Comparison of ENCODE assay signal across 9 cellular contexts in genomic region chr9:16828335-16829281, GRCh38. TPM values are rescaled to one million over a fixed set of nuclear protein-coding genes. Genes with fewer than 3 reads are reported as not detected.
DNase-seq lines count a peak whose midpoint lies in the region; ATAC-seq, FAIRE-seq and TF ChIP-seq lines count a peak whose summit lies in the region.
"Had no signal": no experiment of that assay in that cellular context is flagged by ENCODE, and none has a peak within 500 bp of the region (broad histone marks: within the 10 kb centered on the region; RNA-seq: fewer than 3 reads in every experiment).

No MANE protein-coding gene starts in this region.

- H3K9me3 Mint-ChIP-seq in chondrocyte (ENCODE audit: low read depth) = no peaks in the 10 kb centered on the region
- H3K9me3 Mint-ChIP-seq in activated CD4-positive, alpha-beta T cell treated with anti-CD3 and anti-CD28 coated beads for 36 hours (ENCODE audit: low read depth) = peaks cover 6% of the 10 kb centered on the region

- H3K36me3 ChIP-seq in HEK293 (ENCODE audit: control insufficient read depth in 2 of 2, insufficient read depth in 1 of 2, low read length in 2 of 2) (no peaks in the 10 kb centered on the region), keratinocyte (ENCODE audit: control insufficient read depth in 2 of 2, extremely low read depth in 1 of 2, insufficient read depth in 2 of 2, low read length in 2 of 2) (no peaks in the 10 kb centered on the region), smooth muscle cell (ENCODE audit: low read depth) (no peaks in the 10 kb centered on the region)

- H4K20me1 ChIP-seq in keratinocyte (ENCODE audit: control insufficient read depth, extremely low read depth, insufficient read depth, low read length) = no peaks in the 10 kb centered on the region
- H4K20me1 ChIP-seq in smooth muscle cell (ENCODE audit: low read depth) = no peaks in the 10 kb centered on the region

- 4% methylated on average over 26 of the region's 30 CpGs for WGBS in smooth muscle cell (ENCODE audit: low lambda C conversion rate)

- intact Hi-C loops in activated CD4-positive, alpha-beta T cell treated with anti-CD3 and anti-CD28 coated beads for 36 hours (cut with DNase I, micrococcal nuclease) = loop anchor here in 1 of 2 experiments (5.0 kb wide), 1 partner anchor 49 kb away; no protein-coding TSS in a partner anchor

- H3K4me1 Mint-ChIP-seq in chondrocyte (ENCODE audit: low read depth) = peaks cover 71% of the 10 kb centered on the region
- H3K4me1 Mint-ChIP-seq in activated CD4-positive, alpha-beta T cell treated with anti-CD3 and anti-CD28 coated beads for 36 hours = no peaks in the 10 kb centered on the region

- dilution Hi-C loops in keratinocyte (cut with MboI; ENCODE audit: extremely low pct_ligation_motif_present, low sequenced_read_pairs) = no loop called here

- CTCF ChIA-PET in HEK293 (lab: Yijun Ruan, JAX) = no interaction called here
- CTCF ChIA-PET in activated CD4-positive, alpha-beta T cell treated with anti-CD3 and anti-CD28 coated beads for 36 hours (lab: Charles Lee) = no interaction called here

- H3K4me2 ChIP-seq in keratinocyte (ENCODE audit: control insufficient read depth, extremely low read depth, insufficient read depth, low read depth, low read length) (peak overlapping the region; percentile 60), smooth muscle cell (peak overlapping the region; percentile 80)

- no peaks in the 10 kb centered on the region for H3K79me2 ChIP-seq in keratinocyte (ENCODE audit: control insufficient read depth, insufficient read depth, low read length)
- H3K79me2 ChIP-seq in smooth muscle cell (ENCODE audit: low read depth) = peaks cover 11% of the 10 kb centered on the region

- H3K36me3 Mint-ChIP-seq in chondrocyte (ENCODE audit: low read depth) = no peaks in the 10 kb centered on the region
- no peaks in the 10 kb centered on the region for H3K36me3 Mint-ChIP-seq in activated CD4-positive, alpha-beta T cell treated with anti-CD3 and anti-CD28 coated beads for 36 hours (ENCODE audit: low read depth)

- H3K9me3 ChIP-seq in HEK293 (ENCODE audit: control insufficient read depth, insufficient read depth, low read depth, low read length) (no peaks in the 10 kb centered on the region), keratinocyte (ENCODE audit: control insufficient read depth, low read depth, low read length) (no peaks in the 10 kb centered on the region), smooth muscle cell (replicated peaks; ENCODE audit: low read depth) (no peaks in the 10 kb centered on the region)

- no peak for TF ChIP-seq CTCF in HEK293 (tag by site-specific recombination; IDR thresholded peaks at IDR 0.05)
- TF ChIP-seq CTCF in chondrocyte (IDR thresholded peaks at IDR 0.05) = peak; percentile 14
- TF ChIP-seq CTCF in keratinocyte (optimal IDR thresholded peaks at IDR 0.05 in 1 of 3, IDR thresholded peaks at IDR 0.05 in 1 of 3, conservative IDR thresholded peaks at IDR 0.05 in 1 of 3; ENCODE audit: extremely low read depth in 1 of 3, insufficient read depth in 2 of 3, low read length in 3 of 3) = no peak
- TF ChIP-seq CTCF in smooth muscle cell (IDR thresholded peaks at IDR 0.05; ENCODE audit: borderline replicate concordance, insufficient read depth, poor library complexity, severe bottlenecking) = no peak

- H3K9ac ChIP-seq in keratinocyte (ENCODE audit: control insufficient read depth, extremely low read depth, insufficient read depth, low read length) (no peak overlapping the region), smooth muscle cell (ENCODE audit: low read depth) (peak overlapping the region; percentile 69)

- no peaks in the 10 kb centered on the region for H3K9me1 ChIP-seq in keratinocyte (ENCODE audit: control insufficient read depth, extremely low read depth, insufficient read depth, low read length)

- H3K4me3 Mint-ChIP-seq in chondrocyte (ENCODE audit: unreplicated experiment) = peak overlapping the region; percentile 65
- H3K4me3 Mint-ChIP-seq in activated CD4-positive, alpha-beta T cell treated with anti-CD3 and anti-CD28 coated beads for 36 hours = no peak overlapping the region

- POLR2A ChIA-PET in HEK293 (lab: Yijun Ruan, JAX) = no interaction called here
- POLR2A ChIA-PET in activated CD4-positive, alpha-beta T cell treated with anti-CD3 and anti-CD28 coated beads for 36 hours (lab: Charles Lee) = no interaction called here

- H3K4me3 ChIP-seq in HEK293 (ENCODE audit: low read depth, low read length) = peak overlapping the region; percentile 23
- H3K4me3 ChIP-seq in keratinocyte (ENCODE audit: control insufficient read depth in 2 of 3, extremely low read depth in 1 of 3, insufficient read depth in 2 of 3, low read depth in 1 of 3, low read length in 3 of 3) = peak overlapping the region in 2 of 3 experiments; percentile 13 to 27
- peak overlapping the region; percentile 39 for H3K4me3 ChIP-seq in smooth muscle cell

- peak overlapping the region; percentile 93 for H3K27ac Mint-ChIP-seq in chondrocyte (ENCODE audit: unreplicated experiment)
- no peak overlapping the region for H3K27ac Mint-ChIP-seq in activated CD4-positive, alpha-beta T cell treated with anti-CD3 and anti-CD28 coated beads for 36 hours

- DNase-seq in chondrocyte (ENCODE audit: low spot score) (no peak), keratinocyte (ENCODE audit: low read depth, low spot score) (no peak), smooth muscle cell (lab: John Stamatoyannopoulos, UW; ENCODE audit: unreplicated experiment) (no peak)
- DNase-seq in activated CD4-positive, alpha-beta T cell treated with anti-CD3 and anti-CD28 coated beads for 36 hours = no peak
- DNase-seq: NCI-H524 treated with DMSO at 0.1 percent for 48 hours had no signal

- no peak for ATAC-seq in GM18861 (IDR thresholded peaks at IDR 0.05; ENCODE audit: unreplicated experiment)
- no peak for ATAC-seq in GM18858 (IDR thresholded peaks at IDR 0.05; ENCODE audit: unreplicated experiment)
- no peak for ATAC-seq in GM21576 (IDR thresholded peaks at IDR 0.05; ENCODE audit: unreplicated experiment)
- no peak for ATAC-seq in activated CD4-positive, alpha-beta T cell treated with anti-CD3 and anti-CD28 coated beads for 36 hours

- no peak overlapping the region for H3K27ac ChIP-seq in HEK293 (ENCODE audit: extremely low read depth, low read depth, low read length)
- H3K27ac ChIP-seq in keratinocyte (ENCODE audit: control insufficient read depth, insufficient read depth, low read length) = no peak overlapping the region
- H3K27ac ChIP-seq in smooth muscle cell (ENCODE audit: low read depth) = peak overlapping the region; percentile 94

- peaks cover 15% of the 10 kb centered on the region for H3F3A ChIP-seq in smooth muscle cell (ENCODE audit: low read depth)

- no peaks in the 10 kb centered on the region for H3K27me3 Mint-ChIP-seq in chondrocyte (ENCODE audit: low read depth)
- peaks cover 18% of the 10 kb centered on the region for H3K27me3 Mint-ChIP-seq in activated CD4-positive, alpha-beta T cell treated with anti-CD3 and anti-CD28 coated beads for 36 hours

- H2AFZ ChIP-seq in keratinocyte (ENCODE audit: control insufficient read depth, low read length) (peak overlapping the region; percentile 85), smooth muscle cell (ENCODE audit: low read depth) (peak overlapping the region; percentile 71)

- H3K4me1 ChIP-seq in HEK293 (ENCODE audit: control insufficient read depth, insufficient read depth, low read length) = peaks cover 4% of the 10 kb centered on the region; the same call in 1 of the 2 replicates
- H3K4me1 ChIP-seq in keratinocyte (ENCODE audit: control insufficient read depth, extremely low read depth, insufficient read depth, low read length) = peaks cover 16% of the 10 kb centered on the region
- peaks cover 49% of the 10 kb centered on the region for H3K4me1 ChIP-seq in smooth muscle cell (ENCODE audit: low read depth)

- H3K27me3 ChIP-seq in keratinocyte (ENCODE audit: control insufficient read depth, extremely low read depth, insufficient read depth, low read length) = no peaks in the 10 kb centered on the region
- H3K27me3 ChIP-seq in smooth muscle cell (ENCODE audit: low read depth) = no peaks in the 10 kb centered on the region

- peak; percentile 39 for FAIRE-seq in keratinocyte (lab: Jason Lieb, UNC)

TF ChIP-seq in HEK293, 187 proteins besides CTCF, POLR2A, EP300 and RAD21 (continues in another document):
- TF ChIP-seq ZNF433 (tag by site-specific recombination; IDR thresholded peaks at IDR 0.05; ENCODE audit: low read depth) = no peak
- no peak for TF ChIP-seq ZNF211 (tag by site-specific recombination; IDR thresholded peaks at IDR 0.05; ENCODE audit: low read depth)
- TF ChIP-seq ZBTB20 (tag by site-specific recombination; IDR thresholded peaks at IDR 0.05) = peak; percentile 28; the same call in 1 of the 2 replicates
- no peak for TF ChIP-seq FEZF1 (tag by site-specific recombination; IDR thresholded peaks at IDR 0.05)
- no peak for TF ChIP-seq ZNF610 (tag by site-specific recombination; IDR thresholded peaks at IDR 0.05; ENCODE audit: borderline replicate concordance)
- TF ChIP-seq EGR2 (tag by site-specific recombination; IDR thresholded peaks at IDR 0.05; ENCODE audit: low read depth) = no peak
- TF ChIP-seq GLIS2 (tag by site-specific recombination; IDR thresholded peaks at IDR 0.05) = peak; percentile 57
- peak; percentile 48 for TF ChIP-seq ZNF341 (tag by site-specific recombination; IDR thresholded peaks at IDR 0.05; ENCODE audit: low read depth)
- TF ChIP-seq ZIC2 (tag by site-specific recombination; IDR thresholded peaks at IDR 0.05) = peak; percentile 44

RNA-seq across cellular contexts. Expression of gene BNC2, which starts 41.9 kb away (rescaled TPM):
- 17.8 to 45.0 TPM (median 21.3 TPM) in 3 replicates for total RNA-seq in chondrocyte
- 1.1 to 2.2 TPM (median 1.1 TPM) in 3 replicates for polyA plus RNA-seq in keratinocyte
- 1.4 TPM for polyA plus RNA-seq in keratinocyte (2011; ENCODE audit: low read depth)
- 0.44 and 0.68 TPM in 2 replicates for polyA plus RNA-seq in keratinocyte (2011; cell fraction: cytosol; rRNA removed)
- 1.3 and 1.9 TPM in 2 replicates for polyA plus RNA-seq in keratinocyte (2011; cell fraction: nucleus; rRNA removed)
- 0.21 and 0.88 TPM in 2 replicates for polyA plus RNA-seq in keratinocyte (2012; ENCODE audit: low replicate concordance)
- polyA minus RNA-seq in keratinocyte = 3.0 to 6.3 TPM (median 4.7 TPM) in 3 replicates
- polyA minus RNA-seq in keratinocyte (2011; cell fraction: cytosol; rRNA and poly(A)+ RNA removed) = 0.96 TPM
- polyA minus RNA-seq in keratinocyte (2011; cell fraction: nucleus; rRNA and poly(A)+ RNA removed) = 1.6 and 5.6 TPM in 2 replicates
- 13.4 and 13.5 TPM in 2 replicates for total RNA-seq in smooth muscle cell
- polyA plus RNA-seq in smooth muscle cell = 7.1 and 11.6 TPM in 2 replicates
- not detected for total RNA-seq in activated CD4-positive, alpha-beta T cell treated with anti-CD3 and anti-CD28 coated beads for 36 hours

Comparison
In these comparisons a context has a peak if more than half of its experiments do, and no peak if none do; other contexts are left out.
1. RNA of gene BNC2, which starts 41.9 kb away (total RNA-seq): 17.8 to 45.0 TPM in chondrocyte and 13.4 to 13.5 TPM in smooth muscle cell; not detected in activated CD4-positive, alpha-beta T cell treated with anti-CD3 and anti-CD28 coated beads for 36 hours; every median in the first group is over 10 times any median in the second.
2. Peak in every context shown above with its lines, with median percentiles within 50 percentile points of each other: H3K4me3 ChIP-seq.